8 cellular contexts compared by ENCODE assay signal in the genomic region with DNA sequence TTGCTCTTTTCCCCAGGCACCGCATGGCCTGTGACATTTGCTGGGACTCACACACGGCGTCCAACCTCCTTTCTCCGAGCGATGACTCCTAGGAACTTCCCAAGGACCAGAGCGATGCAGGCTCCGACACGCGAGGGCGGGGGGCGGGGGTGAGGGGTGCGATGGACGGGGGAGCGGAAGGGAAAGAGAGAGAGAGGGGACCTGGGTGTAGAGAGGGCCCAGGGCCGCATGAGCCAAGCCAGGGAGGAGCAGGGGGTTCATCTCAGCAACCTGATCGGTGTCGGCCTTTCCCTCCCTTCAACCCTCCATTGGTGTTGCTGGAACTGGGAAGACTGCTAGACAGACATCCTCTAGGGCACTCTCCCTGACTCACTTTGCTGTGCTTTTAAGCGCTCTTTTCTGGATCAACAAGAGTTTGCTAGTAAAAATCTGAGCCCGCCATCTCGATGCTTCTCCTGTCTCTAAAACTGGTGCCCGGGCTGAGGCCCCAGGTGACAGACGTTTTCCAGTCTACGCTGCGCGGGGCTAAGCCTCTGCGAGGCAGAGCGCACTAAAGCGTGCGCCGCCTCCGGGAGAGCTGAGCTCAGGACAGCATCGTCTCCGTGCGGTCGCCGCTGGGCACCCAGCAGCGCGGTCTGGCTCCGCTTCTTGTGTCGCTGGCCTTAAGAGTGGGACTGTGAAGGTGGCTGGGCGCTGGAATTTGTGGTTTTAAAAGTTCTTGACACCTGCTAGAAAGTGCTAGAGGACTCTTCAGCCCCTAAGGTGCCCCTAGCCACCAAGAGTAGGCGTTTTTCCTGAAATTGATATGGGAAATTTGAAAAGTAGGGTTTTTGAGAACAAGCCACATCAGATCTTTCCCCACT. TPM values are rescaled to one million over a fixed set of nuclear protein-coding genes. Genes with fewer than 3 reads are reported as not detected.
DNase-seq lines count a peak whose midpoint lies in the region; ATAC-seq and TF ChIP-seq lines count a peak whose summit lies in the region.

No MANE protein-coding gene starts in this region.

- H3K27me3 Mint-ChIP-seq in activated CD8-positive, alpha-beta T cell treated with anti-CD3 and anti-CD28 coated beads for 36 hours, result peaks cover 85% of the 10 kb centered on the region

- peaks cover 20% of the 10 kb centered on the region for H3K4me1 Mint-ChIP-seq in activated CD8-positive, alpha-beta T cell treated with anti-CD3 and anti-CD28 coated beads for 36 hours (ENCODE audit: low read depth)

- TF ChIP-seq POLR2A in gastrocnemius medialis (IDR thresholded peaks at IDR 0.05), result no peak

- peak; percentile 51 for ATAC-seq in GM19395 (IDR thresholded peaks at IDR 0.05; ENCODE audit: unreplicated experiment)
- peak; percentile 64 for ATAC-seq in activated CD8-positive, alpha-beta T cell treated with anti-CD3 and anti-CD28 coated beads for 36 hours
- ATAC-seq in Right ventricle myocardium superior (ENCODE audit: poor library complexity), result peak; percentile 50
- no peak for ATAC-seq in gastrocnemius medialis
- ATAC-seq in HG03342 (IDR thresholded peaks at IDR 0.05; ENCODE audit: unreplicated experiment), result no peak
- no peak for ATAC-seq in HG02678 (IDR thresholded peaks at IDR 0.05; ENCODE audit: unreplicated experiment)

- no peak overlapping the region for H3K27ac ChIP-seq in gastrocnemius medialis

- intact Hi-C loops in activated CD8-positive, alpha-beta T cell treated with anti-CD3 and anti-CD28 coated beads for 36 hours (cut with micrococcal nuclease), result no loop called here
- intact Hi-C loops in Right ventricle myocardium superior (cut with DNase I) (no loop called here), gastrocnemius medialis (cut with DNase I; ENCODE audit: low total_unique reads) (no loop called here)

- TF ChIP-seq CTCF in activated CD8-positive, alpha-beta T cell treated with anti-CD3 and anti-CD28 coated beads for 36 hours (IDR thresholded peaks at IDR 0.05), result no peak
- no peak for TF ChIP-seq CTCF in gastrocnemius medialis (IDR thresholded peaks at IDR 0.05 in 4 of 5, conservative IDR thresholded peaks at IDR 0.05 in 1 of 5)

- CTCF ChIA-PET in activated CD8-positive, alpha-beta T cell treated with anti-CD3 and anti-CD28 coated beads for 36 hours (lab: Charles Lee), result no interaction called here

- DNase-seq in activated CD8-positive, alpha-beta T cell treated with anti-CD3 and anti-CD28 coated beads for 36 hours, result peak; percentile 55
- DNase-seq in Right ventricle myocardium superior, result peak; percentile 45
- peak in 1 of 2 donors; percentile 10 for DNase-seq in gastrocnemius medialis
- DNase-seq in SHP77 (lab: John Stamatoyannopoulos, UW), result no peak
- no peak for DNase-seq in COLO829 (ENCODE audit: low spot score)

- no peak overlapping the region for H3K27ac Mint-ChIP-seq in activated CD8-positive, alpha-beta T cell treated with anti-CD3 and anti-CD28 coated beads for 36 hours

- H3K4me3 ChIP-seq in gastrocnemius medialis, result peak overlapping the region; percentile 29 to 42 (median 32)

- POLR2A ChIA-PET in activated CD8-positive, alpha-beta T cell treated with anti-CD3 and anti-CD28 coated beads for 36 hours (lab: Charles Lee), result no interaction called here

- H3K27me3 ChIP-seq in gastrocnemius medialis, result peaks cover 18 to 38% (median 23%) of the 10 kb centered on the region in 3 donors

- no peaks in the 10 kb centered on the region for H3K36me3 ChIP-seq in gastrocnemius medialis

- no peaks in the 10 kb centered on the region for H3K9me3 Mint-ChIP-seq in activated CD8-positive, alpha-beta T cell treated with anti-CD3 and anti-CD28 coated beads for 36 hours

- peaks cover 7 to 8% of the 10 kb centered on the region in 2 donors for H3K4me1 ChIP-seq in gastrocnemius medialis

- H3K36me3 Mint-ChIP-seq in activated CD8-positive, alpha-beta T cell treated with anti-CD3 and anti-CD28 coated beads for 36 hours (ENCODE audit: low read depth), result no peaks in the 10 kb centered on the region

- no peaks in the 10 kb centered on the region for H3K9me3 ChIP-seq in gastrocnemius medialis

- peak overlapping the region; percentile 31 for H3K4me3 Mint-ChIP-seq in activated CD8-positive, alpha-beta T cell treated with anti-CD3 and anti-CD28 coated beads for 36 hours

- in situ Hi-C loops in gastrocnemius medialis (cut with MboI; ENCODE audit: low sequenced_read_pairs in 4 of 4), result loop anchor here in 1 of 4 donors (25.0 kb wide), 1 partner anchor 308 kb away; no protein-coding TSS in a partner anchor

RNA-seq across cellular contexts. Expression of a gene that starts 1.0 kb away (rescaled TPM):
- 1 to 10 TPM in 1 of 2 experiments, under 1 TPM in 1; 0.65 to 1.0 TPM for total RNA-seq in activated CD8-positive, alpha-beta T cell treated with anti-CD3 and anti-CD28 coated beads for 36 hours
- total RNA-seq in Right ventricle myocardium superior, result 4.5 TPM
- total RNA-seq in gastrocnemius medialis, result under 1 TPM in 2 of 4 donors, not detected in 2; 0.36 to 0.58 TPM

RNA-seq across cellular contexts. Expression of a gene that starts 21.6 kb away (rescaled TPM):
- total RNA-seq in activated CD8-positive, alpha-beta T cell treated with anti-CD3 and anti-CD28 coated beads for 36 hours, result 10 to 100 TPM; 65.1 to 65.6 TPM
- total RNA-seq in Right ventricle myocardium superior, result 12.8 TPM
- 10 to 100 TPM; 13.6 to 28.2 (median 22.3) TPM for total RNA-seq in gastrocnemius medialis

Comparison
In these comparisons a context has a peak if more than half of its experiments do, and no peak if none do; other contexts are left out.
1. ATAC-seq: peak in GM19395 (single experiment), activated CD8-positive, alpha-beta T cell treated with anti-CD3 and anti-CD28 coated beads for 36 hours (single experiment) and Right ventricle myocardium superior (single experiment); none in gastrocnemius medialis (0 of 2), HG03342 (single experiment) and HG02678 (single experiment).
2. DNase-seq: peak in activated CD8-positive, alpha-beta T cell treated with anti-CD3 and anti-CD28 coated beads for 36 hours (single experiment) and Right ventricle myocardium superior (single experiment); none in SHP77 (0 of 2) and COLO829 (single experiment).